In the genomic region with DNA sequence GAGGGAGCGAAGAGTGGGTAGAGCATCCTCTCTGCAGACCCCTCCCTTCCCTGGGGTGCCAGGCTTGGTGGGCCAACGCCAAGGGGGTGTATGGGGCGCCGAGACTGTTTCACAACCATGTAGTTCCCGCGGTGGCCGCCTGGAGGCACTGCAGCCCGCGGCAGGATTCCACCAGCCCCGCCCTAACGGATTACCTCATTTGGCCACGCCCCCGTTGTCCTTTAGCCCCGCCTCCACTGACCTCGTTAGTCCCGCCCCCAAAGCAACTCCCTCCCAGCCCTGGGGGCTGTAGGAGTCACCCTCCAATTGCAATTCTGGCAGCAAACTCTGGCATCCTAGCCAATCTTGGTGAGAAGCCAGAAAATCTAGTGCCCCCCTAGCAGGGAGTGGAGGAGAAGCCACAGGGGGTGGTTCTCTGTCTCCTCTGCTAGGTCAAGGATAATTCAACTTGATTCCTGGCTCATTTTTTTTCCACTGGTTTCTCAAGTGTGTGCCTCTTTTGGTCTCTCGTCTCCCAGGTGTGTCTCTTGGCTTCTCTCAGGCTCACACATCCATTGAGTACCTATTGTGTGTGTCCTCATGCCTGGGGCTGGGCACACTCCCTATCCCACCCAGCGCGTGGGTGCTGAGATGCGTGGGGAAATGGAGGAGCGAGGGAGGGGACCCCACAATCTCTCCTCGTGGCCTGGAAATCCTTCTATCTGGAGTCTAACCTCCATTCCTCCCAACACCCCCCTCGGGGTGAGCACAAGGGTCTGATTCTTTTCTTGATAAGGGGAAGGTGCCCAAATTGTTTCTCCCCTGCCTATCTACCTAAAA, we compare ENCODE assay signal across 8 cellular contexts. TPM values are rescaled to one million over a fixed set of nuclear protein-coding genes. Genes with fewer than 3 reads are reported as not detected.
DNase-seq lines count a peak whose midpoint lies in the region; ATAC-seq and TF ChIP-seq lines count a peak whose summit lies in the region.

No MANE protein-coding gene starts in this region.

- POLR2A ChIA-PET in PC-9 (lab: Charles Lee; ENCODE audit: unreplicated experiment), result no interaction called here
- POLR2A ChIA-PET in naive thymus-derived CD4-positive, alpha-beta T cell (lab: Charles Lee), result no interaction called here

- DNase-seq in Ammon's horn (ENCODE audit: low spot score) (peak; percentile 81), GM23338 (ENCODE audit: low spot score) (peak; percentile 95), PC-9 (peak; percentile 50 to 74), activated T-cell treated with anti-CD3 and anti-CD28 coated beads for 48 hours (ENCODE audit: low read depth) (peak; percentile 80), esophagus muscularis mucosa (ENCODE audit: extremely low spot score) (no peak)
- DNase-seq in naive thymus-derived CD4-positive, alpha-beta T cell, result peak; percentile 60 to 88 (median 73)
- peak; percentile 92 to 96 for DNase-seq in stimulated activated effector memory CD8-positive, alpha-beta T cell treated with anti-CD3 and anti-CD28 coated beads, Interleukin-12 subunit alpha, Interleukin-12 subunit beta, amount 100 ng/mL, for 72 hours (ENCODE audit: low spot score in 2 of 2)

- intact Hi-C loops in PC-9 (cut with micrococcal nuclease; ENCODE audit: unreplicated experiment), result loop anchor here (1.0 to 10.0 kb wide), 5 partner anchors 66 to 640 kb away; partner anchors contain the start of genes ANGPTL6 and PPAN
- intact Hi-C loops in esophagus muscularis mucosa (cut with DNase I), result loop anchor here (5.0 kb wide), 1 partner anchor 318 kb away; the partner anchor contains the start of gene MRPL4
- intact Hi-C loops in naive thymus-derived CD4-positive, alpha-beta T cell (cut with micrococcal nuclease), result loop anchor here in 1 of 2 donors (1.0 to 10.0 kb wide), 4 partner anchors 93 to 450 kb away; partner anchors contain the start of genes P2RY11 and TYK2

- 22% methylated on average over 14 of the region's 23 CpGs for WGBS in esophagus muscularis mucosa

- no peaks in the 10 kb centered on the region; the same call in 2 of the 3 replicates for H3K9me3 Mint-ChIP-seq in GM23338
- H3K9me3 Mint-ChIP-seq in naive thymus-derived CD4-positive, alpha-beta T cell, result peaks cover 0 to 4% (median 0%) of the 10 kb centered on the region in 11 donors
- no peaks in the 10 kb centered on the region for H3K9me3 Mint-ChIP-seq in stimulated activated effector memory CD8-positive, alpha-beta T cell treated with anti-CD3 and anti-CD28 coated beads, Interleukin-12 subunit alpha, Interleukin-12 subunit beta, amount 100 ng/mL, for 72 hours

- H3K4me3 ChIP-seq in GM23338 (peak overlapping the region; percentile 93), PC-9 (no peak overlapping the region), esophagus muscularis mucosa (no peak overlapping the region)
- no peak overlapping the region for H3K4me3 ChIP-seq in naive thymus-derived CD4-positive, alpha-beta T cell (ENCODE audit: low read length)

- no peaks in the 10 kb centered on the region for H3K9me3 ChIP-seq in PC-9 (ENCODE audit: insufficient read depth, low read depth)
- no peaks in the 10 kb centered on the region for H3K9me3 ChIP-seq in esophagus muscularis mucosa
- no peaks in the 10 kb centered on the region for H3K9me3 ChIP-seq in naive thymus-derived CD4-positive, alpha-beta T cell (ENCODE audit: control insufficient read depth in 2 of 3, low read length in 3 of 3)

- no peak overlapping the region for H2AFZ ChIP-seq in GM23338
- no peak overlapping the region for H2AFZ ChIP-seq in PC-9

- TF ChIP-seq EP300 in esophagus muscularis mucosa (IDR thresholded peaks at IDR 0.05), result no peak

- peaks cover 13% of the 10 kb centered on the region for H3K4me1 ChIP-seq in GM23338 (ENCODE audit: insufficient read depth)
- H3K4me1 ChIP-seq in PC-9 (replicated peaks; ENCODE audit: insufficient read depth), result no peaks in the 10 kb centered on the region
- peaks cover 17 to 40% (median 39%) of the 10 kb centered on the region in 4 donors for H3K4me1 ChIP-seq in esophagus muscularis mucosa
- H3K4me1 ChIP-seq in naive thymus-derived CD4-positive, alpha-beta T cell (ENCODE audit: control insufficient read depth in 2 of 2, insufficient read depth in 2 of 2, low read length in 2 of 2), result peaks cover 4 to 18% of the 10 kb centered on the region in 2 donors

- H3K36me3 ChIP-seq in GM23338 (ENCODE audit: insufficient read depth) (no peaks in the 10 kb centered on the region), PC-9 (ENCODE audit: low read depth) (no peaks in the 10 kb centered on the region), esophagus muscularis mucosa (no peaks in the 10 kb centered on the region)
- no peaks in the 10 kb centered on the region for H3K36me3 ChIP-seq in naive thymus-derived CD4-positive, alpha-beta T cell (ENCODE audit: control insufficient read depth in 2 of 3, insufficient read depth in 3 of 3, low read length in 3 of 3)

- H3K79me2 ChIP-seq in GM23338 (replicated peaks; ENCODE audit: insufficient read depth), result peaks cover 53% of the 10 kb centered on the region
- H3K79me2 ChIP-seq in PC-9 (ENCODE audit: low read depth), result no peaks in the 10 kb centered on the region

- peaks cover 13% of the 10 kb centered on the region for H3K36me3 Mint-ChIP-seq in GM23338 (ENCODE audit: low read depth)
- H3K36me3 Mint-ChIP-seq in naive thymus-derived CD4-positive, alpha-beta T cell, result peaks cover 0 to 4% (median 0%) of the 10 kb centered on the region in 5 donors
- H3K36me3 Mint-ChIP-seq in stimulated activated effector memory CD8-positive, alpha-beta T cell treated with anti-CD3 and anti-CD28 coated beads, Interleukin-12 subunit alpha, Interleukin-12 subunit beta, amount 100 ng/mL, for 72 hours, result peaks cover 6% of the 10 kb centered on the region

- H3F3A ChIP-seq in GM23338 (replicated peaks; ENCODE audit: low read depth) (peaks cover 9% of the 10 kb centered on the region), PC-9 (ENCODE audit: insufficient read depth, low read depth) (peaks cover 19% of the 10 kb centered on the region; the same call in 1 of the 2 replicates)

- BruUV-seq in PC-9 (replicated peaks; lab: Mats Ljungman, UMichigan), result no TSS peak

- H4K20me1 ChIP-seq in GM23338 (replicated peaks; ENCODE audit: insufficient read depth), result peaks cover 41% of the 10 kb centered on the region
- no peaks in the 10 kb centered on the region for H4K20me1 ChIP-seq in PC-9 (ENCODE audit: insufficient read depth)

- H3K4me3 Mint-ChIP-seq in GM23338, result peak overlapping the region; percentile 92
- peak overlapping the region in 7 of 10 donors; percentile 28 to 84 (median 39) for H3K4me3 Mint-ChIP-seq in naive thymus-derived CD4-positive, alpha-beta T cell
- no peak overlapping the region for H3K4me3 Mint-ChIP-seq in stimulated activated effector memory CD8-positive, alpha-beta T cell treated with anti-CD3 and anti-CD28 coated beads, Interleukin-12 subunit alpha, Interleukin-12 subunit beta, amount 100 ng/mL, for 72 hours

- peaks cover 23% of the 10 kb centered on the region for H3K27me3 Mint-ChIP-seq in GM23338 (ENCODE audit: insufficient read depth, low read depth, poor library complexity)
- peaks cover 45 to 67% (median 55%) of the 10 kb centered on the region in 5 donors for H3K27me3 Mint-ChIP-seq in naive thymus-derived CD4-positive, alpha-beta T cell

- no peak overlapping the region for H3K27ac Mint-ChIP-seq in GM23338
- H3K27ac Mint-ChIP-seq in naive thymus-derived CD4-positive, alpha-beta T cell, result peak overlapping the region in 1 of 9 donors; percentile 53
- H3K27ac Mint-ChIP-seq in stimulated activated effector memory CD8-positive, alpha-beta T cell treated with anti-CD3 and anti-CD28 coated beads, Interleukin-12 subunit alpha, Interleukin-12 subunit beta, amount 100 ng/mL, for 72 hours, result no peak overlapping the region

- TF ChIP-seq POLR2A in esophagus muscularis mucosa (IDR thresholded peaks at IDR 0.05; ENCODE audit: low read depth), result no peak

- H3K9me2 ChIP-seq in GM23338 (ENCODE audit: insufficient read depth) (peaks cover 5% of the 10 kb centered on the region; the same call in 1 of the 2 replicates), PC-9 (ENCODE audit: insufficient read depth) (no peaks in the 10 kb centered on the region)

- H3K27ac ChIP-seq in GM23338 (ENCODE audit: low read depth), result peak overlapping the region; percentile 90
- H3K27ac ChIP-seq in PC-9, result no peak overlapping the region
- peak overlapping the region in 1 of 4 donors; percentile 5 for H3K27ac ChIP-seq in esophagus muscularis mucosa (replicated peaks in 1 of 4)
- H3K27ac ChIP-seq in naive thymus-derived CD4-positive, alpha-beta T cell (ENCODE audit: low read depth, low read length), result no peak overlapping the region

- peaks cover 26% of the 10 kb centered on the region for H3K4me1 Mint-ChIP-seq in GM23338
- peaks cover 17 to 33% (median 26%) of the 10 kb centered on the region in 7 donors for H3K4me1 Mint-ChIP-seq in naive thymus-derived CD4-positive, alpha-beta T cell
- H3K4me1 Mint-ChIP-seq in stimulated activated effector memory CD8-positive, alpha-beta T cell treated with anti-CD3 and anti-CD28 coated beads, Interleukin-12 subunit alpha, Interleukin-12 subunit beta, amount 100 ng/mL, for 72 hours, result peaks cover 37% of the 10 kb centered on the region

- H3K4me2 ChIP-seq in GM23338, result peak overlapping the region; percentile 90
- H3K4me2 ChIP-seq in PC-9, result no peak overlapping the region

- H3K27me3 ChIP-seq in GM23338 (ENCODE audit: insufficient read depth) (no peaks in the 10 kb centered on the region), PC-9 (ENCODE audit: insufficient read depth, low read depth) (peaks cover 13% of the 10 kb centered on the region; the same call in 1 of the 2 replicates), esophagus muscularis mucosa (peaks cover 0 to 92% (median 22%) of the 10 kb centered on the region in 4 donors)
- H3K27me3 ChIP-seq in naive thymus-derived CD4-positive, alpha-beta T cell (ENCODE audit: control insufficient read depth in 2 of 2, insufficient read depth in 2 of 2, low read length in 2 of 2), result peaks cover 12 to 13% of the 10 kb centered on the region in 2 donors

- CTCF ChIA-PET in PC-9 (lab: Charles Lee), result no interaction called here
- CTCF ChIA-PET in naive thymus-derived CD4-positive, alpha-beta T cell (lab: Charles Lee), result no interaction called here

- TF ChIP-seq CTCF in GM23338 (conservative IDR thresholded peaks at IDR 0.05; ENCODE audit: low read depth in 2 of 2) (peak; percentile 79 to 87), PC-9 (conservative IDR thresholded peaks at IDR 0.05) (peak; percentile 99), esophagus muscularis mucosa (IDR thresholded peaks at IDR 0.05) (peak; percentile 60 to 79 (median 70))

- peak; percentile 43 for ATAC-seq in GM23338
- peak; percentile 97 for ATAC-seq in naive thymus-derived CD4-positive, alpha-beta T cell
- peak; percentile 76 for ATAC-seq in stimulated activated effector memory CD8-positive, alpha-beta T cell treated with anti-CD3 and anti-CD28 coated beads, Interleukin-12 subunit alpha, Interleukin-12 subunit beta, amount 100 ng/mL, for 72 hours
- ATAC-seq in GM18498 (IDR thresholded peaks at IDR 0.05; ENCODE audit: unreplicated experiment), result no peak

RNA-seq across cellular contexts. Expression of gene OLFM2, which starts 2.0 kb away (rescaled TPM):
- 117 and 125 TPM in 2 replicates for total RNA-seq in GM23338 (2014; rRNA removed; shearing (Covaris generic))
- polyA plus RNA-seq in GM23338 (2016; fragmentation: Nextera tagmentation; extraction: Ambion mirVana), result 58.1 and 62.1 TPM in 2 replicates
- total RNA-seq in PC-9 (2021) (3.4 and 6.2 TPM in 2 replicates), esophagus muscularis mucosa (10 to 100 TPM in 3 of 4 donors, 1 to 10 TPM in 1; 3.6 to 17.1 (median 11.6) TPM)
- 10 to 100 TPM in 3 of 5 experiments, 1 to 10 TPM in 2; 6.2 to 19.4 (median 14.9) TPM for total RNA-seq in naive thymus-derived CD4-positive, alpha-beta T cell
- 10 to 100 TPM in 1 of 2 donors, 1 to 10 TPM in 1; 9.2 to 15.9 TPM for polyA plus RNA-seq in naive thymus-derived CD4-positive, alpha-beta T cell
